16 cellular contexts compared by ENCODE assay signal in the genomic region with DNA sequence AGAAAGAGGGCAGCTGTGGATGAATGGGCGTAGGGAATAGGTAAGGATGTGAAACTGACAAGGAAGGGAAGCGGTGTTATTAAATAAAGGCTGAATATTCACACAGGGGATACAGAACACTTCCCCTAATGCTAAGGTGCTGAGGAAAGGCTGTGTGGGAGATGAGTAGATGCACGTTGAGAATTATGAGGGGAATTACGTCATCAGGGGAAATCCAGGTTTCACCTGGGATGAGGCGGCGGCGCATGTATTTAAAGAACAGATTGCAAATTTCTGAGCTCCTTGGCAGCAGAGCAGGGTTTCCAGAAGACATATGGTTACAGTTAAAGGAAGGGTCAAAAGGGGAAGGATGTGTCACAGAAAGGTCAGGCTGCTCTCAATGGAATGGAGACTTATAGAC. TPM values are rescaled to one million over a fixed set of nuclear protein-coding genes. Genes with fewer than 3 reads are reported as not detected.
A peak's percentile ranks its signal among the peaks of the same experiment; 100 is the strongest.
DNase-seq lines count a peak whose midpoint lies in the region; FAIRE-seq and TF ChIP-seq lines count a peak whose summit lies in the region.
"Had no signal": no experiment of that assay in that cellular context is flagged by ENCODE, and none has a peak within 500 bp of the region (broad histone marks: within the 10 kb centered on the region; RNA-seq: fewer than 3 reads in every experiment).

No MANE protein-coding gene starts in this region.

- in situ Hi-C loops in brain microvascular endothelial cell (cut with HindIII; ENCODE audit: low pct_ligation_motif_present, low sequenced_read_pairs), result no loop called here

- no peaks in the 10 kb centered on the region for H3K9me3 ChIP-seq in colonic mucosa
- H3K9me3 ChIP-seq in mucosa of rectum (ENCODE audit: control insufficient read depth in 2 of 2, low read length in 2 of 2), result no peaks in the 10 kb centered on the region
- H3K9me3 ChIP-seq: BLaER1 had no signal

- no peaks in the 10 kb centered on the region for H3K4me1 ChIP-seq in colonic mucosa
- peaks cover 7 to 21% of the 10 kb centered on the region in 2 donors for H3K4me1 ChIP-seq in mucosa of rectum (ENCODE audit: control insufficient read depth in 2 of 2, insufficient read depth in 2 of 2, low read length in 2 of 2)
- H3K4me1 ChIP-seq: BLaER1 had no signal

- no peaks in the 10 kb centered on the region for H3K36me3 ChIP-seq in colonic mucosa
- no peaks in the 10 kb centered on the region for H3K36me3 ChIP-seq in mucosa of rectum (ENCODE audit: control insufficient read depth in 2 of 2, insufficient read depth in 2 of 2, low read length in 2 of 2)
- H3K36me3 ChIP-seq in brain microvascular endothelial cell (replicated peaks), result no peaks in the 10 kb centered on the region
- H3K36me3 ChIP-seq: BLaER1 had no signal

- DNase-seq in NOMO-1 treated with DMSO at 0.1 percent for 48 hours (lab: John Stamatoyannopoulos, UW; ENCODE audit: unreplicated experiment) (peak; percentile 21), NOMO-1 treated with dmso at 0.1 percent for 144 hours (lab: John Stamatoyannopoulos, UW; ENCODE audit: unreplicated experiment) (no peak), GM18507 (ENCODE audit: extremely low spot score, insufficient read length, low read depth) (no peak), colonic mucosa (peak; percentile 61), brain microvascular endothelial cell (no peak), T-helper 2 cell (no peak), COLO668 (lab: John Stamatoyannopoulos, UW; ENCODE audit: unreplicated experiment) (no peak)
- DNase-seq: DMS153, EL, NCI-H1105, NCI-H1930, NCI-H2171 treated with DMSO at 0.1 percent for 48 hours, NCI-H774 had no signal

- H3K4me3 ChIP-seq in colonic mucosa (no peak overlapping the region), mucosa of rectum (ENCODE audit: low read length in 2 of 2) (peak overlapping the region; percentile 61 to 64), brain microvascular endothelial cell (ENCODE audit: low read depth, low read length) (no peak overlapping the region)
- H3K4me3 ChIP-seq: BLaER1 had no signal

- H3K27me3 ChIP-seq in colonic mucosa (no peaks in the 10 kb centered on the region), mucosa of rectum (ENCODE audit: control insufficient read depth in 2 of 2, insufficient read depth in 2 of 2, low read length in 2 of 2) (no peaks in the 10 kb centered on the region), brain microvascular endothelial cell (replicated peaks) (no peaks in the 10 kb centered on the region)
- H3K27me3 ChIP-seq: BLaER1 had no signal

- peak; percentile 36 for FAIRE-seq in GM18507 (lab: Jason Lieb, UNC)

- peak overlapping the region in 1 of 2 donors; percentile 69 for H3K9ac ChIP-seq in colonic mucosa (ENCODE audit: low read depth in 2 of 2, low read length in 2 of 2)
- peak overlapping the region; percentile 47 to 57 for H3K9ac ChIP-seq in mucosa of rectum (ENCODE audit: low read depth in 1 of 2, low read length in 2 of 2)
- H3K9ac ChIP-seq: BLaER1 had no signal

- intact Hi-C loops in colonic mucosa (cut with DNase I), result no loop called here

- H3K27ac ChIP-seq in colonic mucosa (peak overlapping the region; percentile 83), mucosa of rectum (ENCODE audit: low read depth in 2 of 2, low read length in 2 of 2) (peak overlapping the region; percentile 83 to 93), brain microvascular endothelial cell (no peak overlapping the region)
- H3K27ac ChIP-seq: 22Rv1, BLaER1 had no signal

- TF ChIP-seq CTCF in colonic mucosa (IDR thresholded peaks at IDR 0.05), result no peak
- no peak for TF ChIP-seq CTCF in brain microvascular endothelial cell (IDR thresholded peaks at IDR 0.05; ENCODE audit: low read depth, low read length, missing control alignments)

RNA-seq across cellular contexts. Expression of a gene that starts 28.7 kb away (rescaled TPM):
- total RNA-seq in colonic mucosa, result 10 to 100 TPM in 1 of 2 donors, 1 to 10 TPM in 1; 9.5 to 16.2 TPM

Comparison
In these comparisons a context has a peak if more than half of its experiments do, and no peak if none do; other contexts are left out.
1. DNase-seq: peak in NOMO-1 treated with DMSO at 0.1 percent for 48 hours (single experiment) and colonic mucosa (single experiment); none in NOMO-1 treated with dmso at 0.1 percent for 144 hours (single experiment), GM18507 (single experiment), brain microvascular endothelial cell (single experiment), T-helper 2 cell (0 of 5) and COLO668 (single experiment).
2. H3K4me3 ChIP-seq: peak in mucosa of rectum (2 of 2); none in colonic mucosa (single experiment) and brain microvascular endothelial cell (single experiment).